ENCODE assay signal across 12 cellular contexts in the genomic region with DNA sequence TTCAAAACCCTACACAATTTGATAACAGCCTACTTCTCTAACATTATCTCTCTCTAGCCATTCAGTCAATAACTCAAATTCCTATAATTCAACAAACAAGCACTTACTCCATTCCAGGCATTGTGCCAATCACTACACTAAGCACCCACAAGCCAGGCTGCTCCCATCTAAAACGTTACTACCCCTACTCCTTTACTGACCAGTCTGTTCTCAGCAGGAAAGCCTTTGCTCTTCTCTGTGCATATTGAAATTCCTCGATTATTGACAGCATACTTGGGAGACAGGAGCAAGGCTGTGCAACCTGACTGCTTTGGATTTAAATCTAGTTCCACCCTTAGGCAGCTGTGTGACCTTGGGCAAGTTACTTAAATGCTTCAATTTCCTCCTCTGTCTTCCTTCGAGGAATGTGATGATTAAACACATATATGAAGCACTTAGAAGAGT.
DNase-seq lines count a peak whose midpoint lies in the region; ATAC-seq and TF ChIP-seq lines count a peak whose summit lies in the region.
"Had no signal": no experiment of that assay in that cellular context is flagged by ENCODE, and none has a peak within 500 bp of the region (broad histone marks: within the 10 kb centered on the region; RNA-seq: fewer than 3 reads in every experiment).

No MANE protein-coding gene starts in this region.

- DNase-seq in HS-5 (ENCODE audit: low read depth), result peak; percentile 67
- peak; percentile 80 for DNase-seq in RPMI7951 (ENCODE audit: low read depth)
- DNase-seq in fibroblast of pulmonary artery (ENCODE audit: low read depth), result peak; percentile 80
- no peak for DNase-seq in activated T-cell treated with anti-CD3 and anti-CD28 coated beads, Interleukin-2, amount 50 U/mL, for 48 hours
- no peak for DNase-seq in cerebellar nuclear complex (lab: John Stamatoyannopoulos, UW)
- DNase-seq in erythroblast (lab: John Stamatoyannopoulos, UW), result no peak
- DNase-seq: activated CD8-positive, alpha-beta memory T cell treated with anti-CD3 and anti-CD28 coated beads, Interleukin-2, amount 10 ng/mL, durations not matched to agents 7 days and 5 days; caudate nucleus; CD8-positive, alpha-beta memory T cell had no signal

- no peak for ATAC-seq in HG03521 (IDR thresholded peaks at IDR 0.05; ENCODE audit: unreplicated experiment)
- ATAC-seq: activated CD8-positive, alpha-beta memory T cell treated with anti-CD3 and anti-CD28 coated beads, Interleukin-2, amount 10 ng/mL, durations not matched to agents 7 days and 5 days had no signal

- no peak for TF ChIP-seq POLR2A in erythroblast (IDR thresholded peaks at IDR 0.05; ENCODE audit: low read length)

- H3K4me3 ChIP-seq in ACC112 (ENCODE audit: low read depth, low read length), result no peak overlapping the region
- H3K4me3 ChIP-seq in fibroblast of pulmonary artery (replicated peaks; ENCODE audit: low read depth, low read length), result no peak overlapping the region
- H3K4me3 ChIP-seq: HAP-1 had no signal

- peak overlapping the region; percentile 3 for H2AFZ ChIP-seq in ACC112 (ENCODE audit: low read length, unreplicated experiment)

- TF ChIP-seq CTCF in fibroblast of pulmonary artery (IDR thresholded peaks at IDR 0.05; ENCODE audit: low read length, missing control alignments), result no peak

- no peaks in the 10 kb centered on the region for H3K79me2 ChIP-seq in ACC112 (ENCODE audit: control insufficient read depth, insufficient read depth, low read length, unreplicated experiment)

- H3K36me3 ChIP-seq in ACC112 (ENCODE audit: insufficient read depth, low read length), result no peaks in the 10 kb centered on the region
- H3K36me3 ChIP-seq: HAP-1 had no signal

- H3K4me1 ChIP-seq in ACC112 (ENCODE audit: control insufficient read depth, insufficient read depth, low read length, unreplicated experiment), result peaks cover 23% of the 10 kb centered on the region
- H3K4me1 ChIP-seq: HAP-1 had no signal

- peak overlapping the region; percentile 23; the same call in 1 of the 2 replicates for H3K27ac ChIP-seq in ACC112 (ENCODE audit: low read depth, low read length)

- H3K27me3 ChIP-seq in ACC112 (ENCODE audit: insufficient read depth, low read length), result no peaks in the 10 kb centered on the region

Comparison
In these comparisons a context has a peak if more than half of its experiments do, and no peak if none do; other contexts are left out.
1. DNase-seq: peak in HS-5 (single experiment), RPMI7951 (single experiment) and fibroblast of pulmonary artery (single experiment); none in activated T-cell treated with anti-CD3 and anti-CD28 coated beads, Interleukin-2, amount 50 U/mL, for 48 hours (0 of 2), cerebellar nuclear complex (0 of 2) and erythroblast (0 of 2).